In genomic region chr3:189368384-189368783, GRCh38 we compare ENCODE assay signal across 21 cellular contexts.
"Had no signal": no experiment of that assay in that cellular context is flagged by ENCODE, and none has a peak within 500 bp of the region (broad histone marks: within the 10 kb centered on the region; RNA-seq: fewer than 3 reads in every experiment).

No MANE protein-coding gene starts in this region.

- H3K9me3 ChIP-seq: body of pancreas, heart left ventricle, left ventricle myocardium inferior, prostate gland, right lobe of liver, suprapubic skin, upper lobe of left lung had no signal

- ATAC-seq: activated naive CD4-positive, alpha-beta T cell treated with anti-CD3 and anti-CD28 coated beads, Interleukin-2, amount 50 U/mL, for 72 hours; body of pancreas; heart left ventricle; right lobe of liver; stimulated activated naive CD8-positive, alpha-beta T cell treated with anti-CD3 and anti-CD28 coated beads, Interleukin-15, Interleukin-2, amounts not matched to agents 100 U/mL and 50 U/mL, for 24 hours had no signal

- H3K4me3 Mint-ChIP-seq: activated B cell treated with CpG ODN at 0.5 μM for 24 hours; activated T-cell treated with anti-CD3 and anti-CD28 coated beads, Interleukin-2, amount 50 U/mL, for 24 hours; nephron progenitor cell had no signal

- H3K4me1 ChIP-seq: body of pancreas, left ventricle myocardium inferior, prostate gland, right lobe of liver, upper lobe of left lung had no signal

- H3K27me3 Mint-ChIP-seq: activated T-cell treated with anti-CD3 and anti-CD28 coated beads, Interleukin-2, amount 50 U/mL, for 24 hours had no signal

- H3K27ac ChIP-seq: body of pancreas, coronary artery, heart left ventricle, left ventricle myocardium inferior, prostate gland, right lobe of liver, suprapubic skin, upper lobe of left lung had no signal

- H3K36me3 Mint-ChIP-seq: activated naive CD4-positive, alpha-beta T cell treated with anti-CD3 and anti-CD28 coated beads, Interleukin-2, amount 50 U/mL, for 72 hours had no signal

- H3K4me1 Mint-ChIP-seq: activated B cell treated with CpG ODN at 0.5 μM for 24 hours, nephron progenitor cell had no signal

- H3K27me3 ChIP-seq: body of pancreas, heart left ventricle, right lobe of liver, suprapubic skin, upper lobe of left lung had no signal

- H3K27ac Mint-ChIP-seq: activated B cell treated with CpG ODN at 0.5 μM for 24 hours; activated naive CD4-positive, alpha-beta T cell treated with anti-CD3 and anti-CD28 coated beads, Interleukin-2, amount 50 U/mL, for 72 hours; activated T-cell treated with anti-CD3 and anti-CD28 coated beads, Interleukin-2, amount 50 U/mL, for 24 hours; nephron progenitor cell had no signal

- H3K36me3 ChIP-seq: heart left ventricle, left ventricle myocardium inferior, prostate gland, right lobe of liver, suprapubic skin, upper lobe of left lung had no signal

- DNase-seq: activated B cell treated with CpG ODN at 0.5 μM for 24 hours; activated CD4-positive, alpha-beta T cell treated with anti-CD3 and anti-CD28 coated beads, Interleukin-2, amount 50 U/mL, for 1 hour; activated effector memory CD4-positive, alpha-beta T cell treated with anti-CD3 and anti-CD28 coated beads, Interleukin-2, amount 50 U/mL, for 16 hours; activated T-cell treated with anti-CD3 and anti-CD28 coated beads, Interleukin-2, amount 50 U/mL, for 24 hours; amniotic stem cell; body of pancreas; central memory CD4-positive, alpha-beta T cell; effector CD4-positive, alpha-beta T cell; foreskin melanocyte; heart left ventricle; islet precursor cell; left ventricle myocardium inferior; mesenchymal stem cell; nephron progenitor cell; right lobe of liver; stimulated activated naive CD8-positive, alpha-beta T cell treated with anti-CD3 and anti-CD28 coated beads, Interleukin-15, Interleukin-2, amounts not matched to agents 100 U/mL and 50 U/mL, for 24 hours; upper lobe of left lung had no signal

- H3K9me3 Mint-ChIP-seq: activated B cell treated with CpG ODN at 0.5 μM for 24 hours; activated naive CD4-positive, alpha-beta T cell treated with anti-CD3 and anti-CD28 coated beads, Interleukin-2, amount 50 U/mL, for 72 hours; activated T-cell treated with anti-CD3 and anti-CD28 coated beads, Interleukin-2, amount 50 U/mL, for 24 hours; nephron progenitor cell had no signal

- H3K4me3 ChIP-seq: body of pancreas, coronary artery, heart left ventricle, left ventricle myocardium inferior, prostate gland, right lobe of liver, suprapubic skin, upper lobe of left lung had no signal
